In genomic region chr2:181312515-181312927, GRCh38 we compare ENCODE assay signal across 8 cellular contexts.
DNase-seq lines count a peak whose midpoint lies in the region; ATAC-seq, FAIRE-seq and TF ChIP-seq lines count a peak whose summit lies in the region.

No MANE protein-coding gene starts in this region.

- H3K36me3 ChIP-seq in colonic mucosa = no peaks in the 10 kb centered on the region
- H3K36me3 ChIP-seq in upper lobe of left lung = no peaks in the 10 kb centered on the region

- no peak for TF ChIP-seq CTCF in colonic mucosa (IDR thresholded peaks at IDR 0.05)
- TF ChIP-seq CTCF in upper lobe of left lung (IDR thresholded peaks at IDR 0.05) = no peak

- no peaks in the 10 kb centered on the region for H3K27me3 ChIP-seq in colonic mucosa
- H3K27me3 ChIP-seq in upper lobe of left lung = no peaks in the 10 kb centered on the region

- H3K27ac ChIP-seq in colonic mucosa (peak overlapping the region; percentile 44), upper lobe of left lung (peak overlapping the region in 2 of 4 donors; percentile 50 to 57)

- peak overlapping the region in 1 of 2 donors; percentile 12 for H3K9ac ChIP-seq in colonic mucosa (ENCODE audit: low read depth in 2 of 2, low read length in 2 of 2)

- H3K9me3 ChIP-seq in colonic mucosa = no peaks in the 10 kb centered on the region
- H3K9me3 ChIP-seq in upper lobe of left lung = no peaks in the 10 kb centered on the region

- 58 to 66% methylated on average over 7 of the region's 7 CpGs for WGBS in upper lobe of left lung, 2 donors

- intact Hi-C loops in colonic mucosa (cut with DNase I) = no loop called here

- FAIRE-seq in GM12891 (lab: Jason Lieb, UNC) = peak; percentile 97
- FAIRE-seq in H54 (lab: Jason Lieb, UNC) = no peak

- no peak overlapping the region for H3K4me3 ChIP-seq in colonic mucosa
- no peak overlapping the region for H3K4me3 ChIP-seq in upper lobe of left lung

- TF ChIP-seq POLR2A in GM12891 (IDR thresholded peaks at IDR 0.05; ENCODE audit: low read depth, low read length) (peak; percentile 73), upper lobe of left lung (IDR thresholded peaks at IDR 0.05) (no peak), H54 (IDR thresholded peaks at IDR 0.05; ENCODE audit: low read depth, low read length) (no peak)

- no peak for TF ChIP-seq EP300 in upper lobe of left lung (IDR thresholded peaks at IDR 0.05)

- H3K4me1 ChIP-seq in colonic mucosa = no peaks in the 10 kb centered on the region
- H3K4me1 ChIP-seq in upper lobe of left lung = peaks cover 0 to 4% (median 0%) of the 10 kb centered on the region in 4 donors

- ATAC-seq in GM19468 (IDR thresholded peaks at IDR 0.05; ENCODE audit: extremely low read depth, unreplicated experiment) (peak; percentile 90), HG03439 (IDR thresholded peaks at IDR 0.05; ENCODE audit: unreplicated experiment) (peak; percentile 82), upper lobe of left lung (ENCODE audit: low FRiP score in 2 of 2) (no peak)

- DNase-seq in GM12891 (ENCODE audit: insufficient read length, low spot score) (no peak), colonic mucosa (no peak), upper lobe of left lung (no peak), SHP77 treated with DMSO at 0.1 percent for 48 hours (lab: John Stamatoyannopoulos, UW) (no peak), H54 (ENCODE audit: insufficient read length, low spot score) (no peak), NCI-H1048 (lab: John Stamatoyannopoulos, UW) (no peak)

TF ChIP-seq in GM12891, 5 proteins besides CTCF, POLR2A, EP300 and RAD21:
- TF ChIP-seq SPI1 (IDR thresholded peaks at IDR 0.05; ENCODE audit: low read depth, low read length) = peak; percentile 47
- no peak for TF ChIP-seq PAX5 (IDR thresholded peaks at IDR 0.05; ENCODE audit: insufficient read depth, low read length, severe bottlenecking)
- no peak for TF ChIP-seq POLR2AphosphoS5 (IDR thresholded peaks at IDR 0.05; ENCODE audit: low read depth, low read length)
- peak; percentile 75; the same call in 1 of the 2 replicates for TF ChIP-seq POU2F2 (IDR thresholded peaks at IDR 0.05; ENCODE audit: low read depth, low read length)
- TF ChIP-seq TAF1 (IDR thresholded peaks at IDR 0.05; ENCODE audit: low read depth, low read length) = no peak

Comparison
In these comparisons a context has a peak if more than half of its experiments do, and no peak if none do; other contexts are left out.
1. ATAC-seq: peak in GM19468 (single experiment) and HG03439 (single experiment); none in upper lobe of left lung (0 of 2).